ENCODE assay signal across 23 cellular contexts in genomic region chr2:21633015-21633414, GRCh38.
"Had no signal": no experiment of that assay in that cellular context is flagged by ENCODE, and none has a peak within 500 bp of the region (broad histone marks: within the 10 kb centered on the region; RNA-seq: fewer than 3 reads in every experiment).

No MANE protein-coding gene starts in this region.

- H3K9me3 ChIP-seq: gastrocnemius medialis, prostate gland, right atrium auricular region, sigmoid colon, stomach, testis, tibial artery, upper lobe of right lung, uterus had no signal

- H3K4me1 ChIP-seq: gastrocnemius medialis, prostate gland, right atrium auricular region, sigmoid colon, stomach, testis, tibial artery, upper lobe of right lung, uterus had no signal

- H3K27me3 ChIP-seq: gastrocnemius medialis, right atrium auricular region, sigmoid colon, stomach, testis, tibial artery, upper lobe of right lung, uterus had no signal

- H3K4me3 ChIP-seq: gastrocnemius medialis, lung, prostate gland, right atrium auricular region, sigmoid colon, stomach, testis, tibial artery, upper lobe of right lung, uterus had no signal

- FAIRE-seq: endometrium, kidney had no signal

- DNase-seq: cortex of kidney; effector memory CD8-positive, alpha-beta T cell; erythroblast; gastrocnemius medialis; head of caudate nucleus; kidney; nucleus accumbens; sigmoid colon; stimulated activated CD4-positive, alpha-beta T cell treated with anti-CD3 and anti-CD28 coated beads, Interleukin-2, amount 100 ng/mL, for 24 hours; stimulated activated CD4-positive, alpha-beta T cell treated with anti-CD3 and anti-CD28 coated beads, Interleukin-4, amount 100 ng/mL, for 24 hours; stimulated activated naive CD4-positive, alpha-beta T cell treated with Interleukin-2 at 50 U/mL for 16 hours; stomach; testis; tibial artery; upper lobe of right lung; uterus had no signal

- H3K36me3 ChIP-seq: gastrocnemius medialis, prostate gland, right atrium auricular region, sigmoid colon, stomach, tibial artery, upper lobe of right lung, uterus had no signal

- ATAC-seq: effector memory CD8-positive, alpha-beta T cell; gastrocnemius medialis; left lobe of liver; natural killer cell treated with Interleukin-12 subunit alpha and Interleukin-12 subunit beta and Interleukin-15 and Interleukin-18, amount 100 ng/mL, for 72 hours; stimulated activated effector memory CD8-positive, alpha-beta T cell treated with anti-CD3 and anti-CD28 coated beads, Interleukin-12 subunit alpha, Interleukin-12 subunit beta, amount 100 ng/mL, for 72 hours; upper lobe of right lung had no signal

- H3K27ac ChIP-seq: gastrocnemius medialis, prostate gland, right atrium auricular region, sigmoid colon, stomach, testis, tibial artery, upper lobe of right lung, uterus had no signal
